In genomic region chr2:63790491-63790890, GRCh38 we compare ENCODE assay signal across 23 cellular contexts. TPM values are rescaled to one million over a fixed set of nuclear protein-coding genes. Genes with fewer than 3 reads are reported as not detected.
DNase-seq lines count a peak whose midpoint lies in the region; ATAC-seq and TF ChIP-seq lines count a peak whose summit lies in the region.
"Had no signal": no experiment of that assay in that cellular context is flagged by ENCODE, and none has a peak within 500 bp of the region (broad histone marks: within the 10 kb centered on the region; RNA-seq: fewer than 3 reads in every experiment).

No MANE protein-coding gene starts in this region.

- no peak for TF ChIP-seq POLR2A in breast epithelium (IDR thresholded peaks at IDR 0.05)
- TF ChIP-seq POLR2A in uterus (IDR thresholded peaks at IDR 0.05): no peak

- H3K27me3 Mint-ChIP-seq in MCF 10A (ENCODE audit: insufficient read depth, unreplicated experiment) (no peaks in the 10 kb centered on the region), endothelial cell (ENCODE audit: unreplicated experiment) (no peaks in the 10 kb centered on the region)
- H3K27me3 Mint-ChIP-seq: activated CD4-positive, alpha-beta memory T cell treated with anti-CD3 and anti-CD28 coated beads for 36 hours; activated T-cell treated with anti-CD3 and anti-CD28 coated beads, Interleukin-2, amount 50 U/mL, for 24 hours; progenitor cell of endocrine pancreas had no signal

- TSS peak; percentile 65 for BruUV-seq in MCF 10A (replicated peaks; lab: Mats Ljungman, UMichigan)

- H3K36me3 Mint-ChIP-seq in MCF 10A (ENCODE audit: insufficient read depth, unreplicated experiment): no peaks in the 10 kb centered on the region
- H3K36me3 Mint-ChIP-seq in endothelial cell (ENCODE audit: low read depth, unreplicated experiment): no peaks in the 10 kb centered on the region
- H3K36me3 Mint-ChIP-seq: activated CD4-positive, alpha-beta memory T cell treated with anti-CD3 and anti-CD28 coated beads for 36 hours; activated naive CD8-positive, alpha-beta T cell treated with anti-CD3 and anti-CD28 coated beads for 36 hours; natural killer cell treated with Interleukin-12 subunit alpha and Interleukin-12 subunit beta and Interleukin-15 and Interleukin-18, amount 100 ng/mL, for 72 hours had no signal

- H3K4me3 Mint-ChIP-seq in MCF 10A (ENCODE audit: unreplicated experiment) (peak overlapping the region; percentile 51), endothelial cell (ENCODE audit: unreplicated experiment) (no peak overlapping the region)
- H3K4me3 Mint-ChIP-seq: activated CD4-positive, alpha-beta memory T cell treated with anti-CD3 and anti-CD28 coated beads for 36 hours; activated naive CD8-positive, alpha-beta T cell treated with anti-CD3 and anti-CD28 coated beads for 36 hours; activated T-cell treated with anti-CD3 and anti-CD28 coated beads, Interleukin-2, amount 50 U/mL, for 24 hours; endodermal cell; natural killer cell treated with Interleukin-12 subunit alpha and Interleukin-12 subunit beta and Interleukin-15 and Interleukin-18, amount 100 ng/mL, for 72 hours had no signal

- H3K4me1 ChIP-seq in breast epithelium (no peaks in the 10 kb centered on the region), uterus (peaks cover 0 to 3% of the 10 kb centered on the region in 2 donors)

- H3K27ac ChIP-seq in breast epithelium: no peak overlapping the region
- peak overlapping the region; percentile 39 to 59 for H3K27ac ChIP-seq in uterus
- H3K27ac ChIP-seq: 22Rv1; BLaER1 treated with 17β-estradiol and CSF1 and Interleukin-3, amounts not matched to agents 10 nM and 100 nM; VCaP had no signal

- H3K4me1 Mint-ChIP-seq in MCF 10A (ENCODE audit: insufficient read depth, unreplicated experiment): peaks cover 35% of the 10 kb centered on the region
- H3K4me1 Mint-ChIP-seq in endothelial cell (ENCODE audit: unreplicated experiment): no peaks in the 10 kb centered on the region
- H3K4me1 Mint-ChIP-seq: endodermal cell had no signal

- H3K36me3 ChIP-seq in breast epithelium: no peaks in the 10 kb centered on the region
- no peaks in the 10 kb centered on the region for H3K36me3 ChIP-seq in uterus
- H3K36me3 ChIP-seq: BLaER1 treated with 17β-estradiol and CSF1 and Interleukin-3, amounts not matched to agents 10 nM and 100 nM; tibial nerve had no signal

- TF ChIP-seq CTCF in MCF 10A (IDR thresholded peaks at IDR 0.05; ENCODE audit: unreplicated experiment): no peak
- TF ChIP-seq CTCF in breast epithelium (IDR thresholded peaks at IDR 0.05): no peak
- no peak for TF ChIP-seq CTCF in cardiac fibroblast (IDR thresholded peaks at IDR 0.05; ENCODE audit: low read depth, low read length)
- TF ChIP-seq CTCF in uterus (IDR thresholded peaks at IDR 0.05): no peak
- no peak for TF ChIP-seq CTCF in endothelial cell (IDR thresholded peaks at IDR 0.05; ENCODE audit: unreplicated experiment)

- intact Hi-C loops in MCF 10A (cut with micrococcal nuclease) (loop anchor here (2.0 kb wide), 1 partner anchor 50 kb away; the partner anchor contains the start of gene UGP2), breast epithelium (cut with DNase I; ENCODE audit: low total_unique reads) (loop anchor here (5.0 kb wide), 1 partner anchor 172 kb away; no protein-coding TSS in a partner anchor), uterus (cut with DNase I; ENCODE audit: low total_unique reads) (no loop called here)

- POLR2A ChIA-PET in MCF 10A (lab: Yijun Ruan, JAX): interaction anchor here (0.7 to 12.1 kb wide), 20 partner anchors 10 to 733 kb away, joined by 3 to 185 read pairs (median 4); partner anchors contain the start of gene UGP2

- H3K4me3 ChIP-seq in breast epithelium (no peak overlapping the region), cardiac fibroblast (replicated peaks in 1 of 2; ENCODE audit: low read depth in 2 of 2, low read length in 2 of 2) (no peak overlapping the region), uterus (no peak overlapping the region)
- H3K4me3 ChIP-seq: BLaER1 treated with 17β-estradiol and CSF1 and Interleukin-3, amounts not matched to agents 10 nM and 100 nM; tibial nerve had no signal

- no peaks in the 10 kb centered on the region for H3K27me3 ChIP-seq in breast epithelium
- H3K27me3 ChIP-seq in uterus: no peaks in the 10 kb centered on the region
- H3K27me3 ChIP-seq: BLaER1 treated with 17β-estradiol and CSF1 and Interleukin-3, amounts not matched to agents 10 nM and 100 nM; tibial nerve had no signal

- no peaks in the 10 kb centered on the region for H3K9me3 ChIP-seq in breast epithelium
- H3K9me3 ChIP-seq in uterus: no peaks in the 10 kb centered on the region
- H3K9me3 ChIP-seq: tibial nerve had no signal

- no peaks in the 10 kb centered on the region for H3K9me3 Mint-ChIP-seq in MCF 10A (ENCODE audit: unreplicated experiment)
- H3K9me3 Mint-ChIP-seq in endothelial cell (ENCODE audit: unreplicated experiment): no peaks in the 10 kb centered on the region
- H3K9me3 Mint-ChIP-seq: activated CD4-positive, alpha-beta memory T cell treated with anti-CD3 and anti-CD28 coated beads for 36 hours; activated T-cell treated with anti-CD3 and anti-CD28 coated beads, Interleukin-2, amount 50 U/mL, for 24 hours; endodermal cell; natural killer cell treated with Interleukin-12 subunit alpha and Interleukin-12 subunit beta and Interleukin-15 and Interleukin-18, amount 100 ng/mL, for 72 hours had no signal

- DNase-seq in MCF 10A (ENCODE audit: unreplicated experiment): peak; percentile 18
- no peak for DNase-seq in breast epithelium (ENCODE audit: low spot score in 2 of 2)
- peak; percentile 21 to 69 for DNase-seq in cardiac fibroblast (ENCODE audit: low read depth in 2 of 2)
- peak; percentile 58 for DNase-seq in iris pigment epithelial cell (ENCODE audit: low read depth)
- no peak for DNase-seq in uterus
- no peak for DNase-seq in endothelial cell (ENCODE audit: low spot score)
- DNase-seq: activated CD4-positive, alpha-beta memory T cell treated with anti-CD3 and anti-CD28 coated beads for 36 hours; activated naive CD8-positive, alpha-beta T cell treated with anti-CD3 and anti-CD28 coated beads for 36 hours; activated T-cell treated with anti-CD3 and anti-CD28 coated beads, Interleukin-2, amount 50 U/mL, for 24 hours; central memory CD4-positive, alpha-beta T cell; endodermal cell; NCI-H1417; NCI-H2171 treated with DMSO at 0.1 percent for 48 hours; NCI-H82 had no signal

- H3K27ac Mint-ChIP-seq in MCF 10A (ENCODE audit: low read depth, unreplicated experiment) (peak overlapping the region; percentile 83), endothelial cell (ENCODE audit: unreplicated experiment) (no peak overlapping the region)
- H3K27ac Mint-ChIP-seq: activated CD4-positive, alpha-beta memory T cell treated with anti-CD3 and anti-CD28 coated beads for 36 hours; activated naive CD8-positive, alpha-beta T cell treated with anti-CD3 and anti-CD28 coated beads for 36 hours; activated T-cell treated with anti-CD3 and anti-CD28 coated beads, Interleukin-2, amount 50 U/mL, for 24 hours; endodermal cell; progenitor cell of endocrine pancreas had no signal

- ATAC-seq in HG03354 (IDR thresholded peaks at IDR 0.05; ENCODE audit: poor library complexity, severe bottlenecking, unreplicated experiment): no peak
- ATAC-seq in GM21576 (IDR thresholded peaks at IDR 0.05; ENCODE audit: unreplicated experiment): no peak
- ATAC-seq: natural killer cell treated with Interleukin-12 subunit alpha and Interleukin-12 subunit beta and Interleukin-15 and Interleukin-18, amount 100 ng/mL, for 72 hours; Panc1 had no signal

- CTCF ChIA-PET in MCF 10A (lab: Yijun Ruan, JAX): no interaction called here

RNA-seq across cellular contexts. Expression of gene UGP2, which starts 51.2 kb away (rescaled TPM):
- total RNA-seq in MCF 10A (2022): 77.3 and 78.4 TPM in 2 replicates
- 100 to 1,000 TPM; 147 to 337 (median 204) TPM for total RNA-seq in breast epithelium
- total RNA-seq in uterus: 100 to 1,000 TPM in 2 of 4 donors, 10 to 100 TPM in 2; 90.7 to 181 (median 106) TPM
- total RNA-seq in endothelial cell (ENCODE audit: unreplicated experiment): 88.3 TPM

Comparison
In these comparisons a context has a peak if more than half of its experiments do, and no peak if none do; other contexts are left out.
1. DNase-seq: peak in MCF 10A (single experiment), cardiac fibroblast (2 of 2) and iris pigment epithelial cell (single experiment); none in breast epithelium (0 of 2), uterus (0 of 2) and endothelial cell (single experiment).
2. H3K27ac ChIP-seq: peak in uterus (2 of 2); none in breast epithelium (0 of 2).